ENCODE assay signal across 12 cellular contexts in the genomic region with DNA sequence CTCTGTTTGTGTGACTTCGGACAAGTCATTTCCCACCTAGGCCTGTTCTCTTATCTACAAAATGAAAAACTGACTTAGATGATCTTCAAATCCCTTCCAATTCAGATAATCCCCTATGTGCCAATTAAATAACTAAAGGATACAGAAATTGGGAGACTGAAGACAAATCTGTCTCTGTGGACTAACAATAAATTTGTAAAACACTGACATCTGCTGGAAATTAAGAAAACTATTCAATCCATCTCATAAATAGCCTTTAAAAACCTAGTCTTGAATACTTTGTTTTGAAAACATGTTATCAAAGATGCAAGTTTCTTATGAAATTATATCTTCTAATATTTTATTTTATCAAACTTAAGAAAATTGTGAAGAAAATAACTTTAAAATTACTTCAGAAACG. TPM values are rescaled to one million over a fixed set of nuclear protein-coding genes. Genes with fewer than 3 reads are reported as not detected.
DNase-seq lines count a peak whose midpoint lies in the region; TF ChIP-seq lines count a peak whose summit lies in the region.
"Had no signal": no experiment of that assay in that cellular context is flagged by ENCODE, and none has a peak within 500 bp of the region (broad histone marks: within the 10 kb centered on the region; RNA-seq: fewer than 3 reads in every experiment).

No MANE protein-coding gene starts in this region.

- H2BK5ac ChIP-seq in H9 (ENCODE audit: insufficient read length, low read length): no peak overlapping the region

- H3K4ac ChIP-seq in H9 (ENCODE audit: low read depth, low read length): no peak overlapping the region

- TF ChIP-seq CTCF in C4-2B (conservative IDR thresholded peaks at IDR 0.05) (peak; percentile 61), H9 (conservative IDR thresholded peaks at IDR 0.05) (peak; percentile 39; the same call in 1 of the 3 replicates), RWPE1 (conservative IDR thresholded peaks at IDR 0.05; ENCODE audit: low read depth) (0 out of 2 replicates have a peak, but pooled peaks have one; percentile 10)

- no peaks in the 10 kb centered on the region for H4K20me1 ChIP-seq in H9 (ENCODE audit: control insufficient read depth, insufficient read depth, insufficient read length)

- no CpG with 5 or more reads among the region's 2 CpGs for WGBS in H9 (ENCODE audit: extremely low coverage, insufficient read length, low lambda C conversion rate)

- H3K9me3 ChIP-seq in H9 (ENCODE audit: control insufficient read depth, low read depth, low read length): no peaks in the 10 kb centered on the region

- H3K9ac ChIP-seq in H9 (ENCODE audit: extremely low read depth, insufficient read length, low read length): no peak overlapping the region

- no peaks in the 10 kb centered on the region for H3K9me3 Mint-ChIP-seq in H9
- H3K9me3 Mint-ChIP-seq: activated CD4-positive, alpha-beta memory T cell treated with anti-CD3 and anti-CD28 coated beads, Interleukin-2, amount 10 ng/mL, durations not matched to agents 7 days and 5 days; activated naive CD8-positive, alpha-beta T cell treated with anti-CD3 and anti-CD28 coated beads for 36 hours had no signal

- H4K5ac ChIP-seq in H9 (ENCODE audit: insufficient read length, low read depth, low read length): no peak overlapping the region

- DNase-seq in H9: no peak
- no peak for DNase-seq in RWPE1 (ENCODE audit: low spot score)
- peak; percentile 6 for DNase-seq in kidney tubule cell (ENCODE audit: low spot score)
- no peak for DNase-seq in effector CD4-positive, alpha-beta T cell
- no peak for DNase-seq in T-helper 9 cell
- no peak for DNase-seq in activated T-cell treated with anti-CD3 and anti-CD28 coated beads for 4 hours
- DNase-seq in activated gamma-delta T cell (lab: John Stamatoyannopoulos, UW): no peak
- DNase-seq: activated CD4-positive, alpha-beta memory T cell treated with anti-CD3 and anti-CD28 coated beads, Interleukin-2, amount 10 ng/mL, durations not matched to agents 7 days and 5 days; activated naive CD8-positive, alpha-beta T cell treated with anti-CD3 and anti-CD28 coated beads for 36 hours; effector CD8-positive, alpha-beta T cell; NCI-H226 had no signal

- CTCF ChIA-PET in RWPE1 (lab: Yijun Ruan, JAX): no interaction called here

- no peak overlapping the region for H3K14ac ChIP-seq in H9 (ENCODE audit: insufficient read depth, low read length)

- no peak overlapping the region for H3K27ac ChIP-seq in C4-2B
- no peak overlapping the region for H3K27ac ChIP-seq in H9 (ENCODE audit: insufficient read length, low read depth, low read length)
- H3K27ac ChIP-seq in RWPE1: no peak overlapping the region

- no peak overlapping the region for H3K18ac ChIP-seq in H9 (ENCODE audit: insufficient read length, low read depth, low read length)

- H3K36me3 Mint-ChIP-seq in H9 (ENCODE audit: insufficient read depth in 1 of 3, low read depth in 3 of 3): peaks cover 0 to 19% (median 3%) of the 10 kb centered on the region in 3 experiments; a peak in 3 of 7 replicates

- no peaks in the 10 kb centered on the region for H3K79me2 ChIP-seq in H9 (ENCODE audit: insufficient read depth, low read length)

- no peak overlapping the region; a peak in 1 of 7 replicates for H3K27ac Mint-ChIP-seq in H9
- H3K27ac Mint-ChIP-seq: activated CD4-positive, alpha-beta memory T cell treated with anti-CD3 and anti-CD28 coated beads, Interleukin-2, amount 10 ng/mL, durations not matched to agents 7 days and 5 days; activated naive CD8-positive, alpha-beta T cell treated with anti-CD3 and anti-CD28 coated beads for 36 hours had no signal

- no peak overlapping the region for H3K4me3 Mint-ChIP-seq in H9
- H3K4me3 Mint-ChIP-seq: activated CD4-positive, alpha-beta memory T cell treated with anti-CD3 and anti-CD28 coated beads, Interleukin-2, amount 10 ng/mL, durations not matched to agents 7 days and 5 days; activated naive CD8-positive, alpha-beta T cell treated with anti-CD3 and anti-CD28 coated beads for 36 hours had no signal

- no peaks in the 10 kb centered on the region for H3K4me1 ChIP-seq in H9 (ENCODE audit: insufficient read depth, low read length)

- H4K8ac ChIP-seq in H9 (replicated peaks; ENCODE audit: insufficient read length, low read depth, low read length): no peak overlapping the region

- no peak overlapping the region for H2AFZ ChIP-seq in H9 (ENCODE audit: low read length)

- no peak overlapping the region for H2AK5ac ChIP-seq in H9 (ENCODE audit: insufficient read length, low read length)

- H2BK15ac ChIP-seq in H9 (ENCODE audit: low read depth, low read length): no peak overlapping the region

- no peak overlapping the region for H4K91ac ChIP-seq in H9 (ENCODE audit: insufficient read length, low read depth, low read length)

- no peak overlapping the region for H3K56ac ChIP-seq in H9 (ENCODE audit: insufficient read length, low read depth, low read length)

- H3K4me1 Mint-ChIP-seq in H9: peaks cover 5% of the 10 kb centered on the region in 2 experiments

- no peak overlapping the region for H3K23ac ChIP-seq in H9 (ENCODE audit: insufficient read length, low read depth, low read length)

- POLR2A ChIA-PET in RWPE1 (lab: Yijun Ruan, JAX; ENCODE audit: low non-redundant PET): no interaction called here

- H2BK120ac ChIP-seq in H9 (ENCODE audit: low read depth, low read length, poor library complexity, severe bottlenecking): no peak overlapping the region

- no peaks in the 10 kb centered on the region for H3K27me3 ChIP-seq in H9 (ENCODE audit: insufficient read depth, low read length)

- H3K23me2 ChIP-seq in H9 (ENCODE audit: insufficient read length, low read depth, low read length, poor library complexity, severe bottlenecking): no peaks in the 10 kb centered on the region

- no peaks in the 10 kb centered on the region for H3K27me3 Mint-ChIP-seq in H9 (ENCODE audit: low read depth)
- H3K27me3 Mint-ChIP-seq: activated CD4-positive, alpha-beta memory T cell treated with anti-CD3 and anti-CD28 coated beads, Interleukin-2, amount 10 ng/mL, durations not matched to agents 7 days and 5 days; activated naive CD8-positive, alpha-beta T cell treated with anti-CD3 and anti-CD28 coated beads for 36 hours had no signal

- no peak overlapping the region for H2BK12ac ChIP-seq in H9 (ENCODE audit: insufficient read length, low read depth, low read length)

- no peak overlapping the region for H3T11ph ChIP-seq in H9 (ENCODE audit: low read length)

- no peaks in the 10 kb centered on the region for H3K79me1 ChIP-seq in H9 (ENCODE audit: insufficient read depth, low read depth, low read length, poor library complexity, severe bottlenecking)

- no peak overlapping the region for H2BK20ac ChIP-seq in H9 (ENCODE audit: low read depth, low read length, poor library complexity, severe bottlenecking)

- H3K4me2 ChIP-seq in H9 (ENCODE audit: insufficient read depth, insufficient read length, low read length): no peak overlapping the region

RNA-seq across cellular contexts. Expression of gene MTHFS, which starts 38.3 kb away (rescaled TPM):
- 36.9 and 39.9 TPM in 2 replicates for total RNA-seq in H9 (2021)

Comparison
In these comparisons a context has a peak if more than half of its experiments do, and no peak if none do; other contexts are left out.
1. CTCF ChIP-seq: peak in every context shown above with its lines; median percentile 61 in C4-2B; 39 in H9; 10 in RWPE1.